Comparison of ENCODE assay signal across 2 cellular contexts in genomic region chr19:3360494-3361383, GRCh38.
TF ChIP-seq lines count a peak whose summit lies in the region.

No MANE protein-coding gene starts in this region.

TF ChIP-seq in HCT116, 20 proteins besides CTCF, POLR2A, EP300 and RAD21 (continued from another document):
- TF ChIP-seq REST (IDR thresholded peaks at IDR 0.05; ENCODE audit: low read depth) (no peak), SIN3A (IDR thresholded peaks at IDR 0.05; ENCODE audit: low read depth) (peak; percentile 55)

TF ChIP-seq in K562, 482 proteins besides CTCF, POLR2A, EP300 and RAD21 (continued from another document and continues in another):
- TF ChIP-seq GTF2B (IDR thresholded peaks at IDR 0.05; ENCODE audit: extremely low read depth, insufficient read length) (no peak), BHLHE40 (IDR thresholded peaks at IDR 0.05; ENCODE audit: low read length) (peak; percentile 51), FOXP4 (CRISPR knock-in tag; IDR thresholded peaks at IDR 0.05; ENCODE audit: borderline replicate concordance) (peak; percentile 68; the same call in 1 of the 2 replicates), SMARCA4 (IDR thresholded peaks at IDR 0.05) (0 out of 2 replicates have a peak, but pooled peaks have one; percentile 18), NFIC (IDR thresholded peaks at IDR 0.05) (peak; percentile 59), DMBX1 (CRISPR knock-in tag; IDR thresholded peaks at IDR 0.05; ENCODE audit: borderline replicate concordance) (0 out of 2 replicates have a peak, but pooled peaks have one; percentile 18), ARID1B (IDR thresholded peaks at IDR 0.05) (peak; percentile 44), SAFB (IDR thresholded peaks at IDR 0.05; ENCODE audit: borderline replicate concordance, low read depth, low read length) (peak; percentile 96), ZNF717 (CRISPR knock-in tag; IDR thresholded peaks at IDR 0.05) (no peak), MNT (conservative IDR thresholded peaks at IDR 0.05) (peak; percentile 96 to 97), ZNF146 (CRISPR knock-in tag; IDR thresholded peaks at IDR 0.05; ENCODE audit: unreplicated experiment) (peak; percentile 11), TRIM28 (IDR thresholded peaks at IDR 0.05) (no peak), CHAMP1 (IDR thresholded peaks at IDR 0.05) (no peak), ATF7 (IDR thresholded peaks at IDR 0.05) (no peak), GATAD2A (IDR thresholded peaks at IDR 0.05) (peak; percentile 75; the same call in 1 of the 2 replicates), MBD1 (CRISPR knock-in tag; IDR thresholded peaks at IDR 0.05) (no peak), FUS (optimal IDR thresholded peaks at IDR 0.05; ENCODE audit: low read depth, low read length) (no peak), ARHGAP35 (IDR thresholded peaks at IDR 0.05; ENCODE audit: partially characterized antibody) (no peak), BDP1 (IDR thresholded peaks at IDR 0.05; ENCODE audit: insufficient read depth, insufficient read length) (no peak), ZNF592 (IDR thresholded peaks at IDR 0.05) (peak; percentile 53), ZNF518B (CRISPR knock-in tag; IDR thresholded peaks at IDR 0.05) (no peak), ZNF408 (CRISPR knock-in tag; IDR thresholded peaks at IDR 0.05; ENCODE audit: low read depth) (no peak), PYGO2 (tag; IDR thresholded peaks at IDR 0.05) (no peak), FOXK1 (CRISPR knock-in tag; IDR thresholded peaks at IDR 0.05; ENCODE audit: borderline replicate concordance) (0 out of 2 replicates have a peak, but pooled peaks have one; percentile 70), FOXM1 (IDR thresholded peaks at IDR 0.05; ENCODE audit: low read depth) (no peak), FOXM1 (CRISPR knock-in tag; IDR thresholded peaks at IDR 0.05; ENCODE audit: low read depth) (no peak; the same call in 1 of the 2 replicates), MCM5 (IDR thresholded peaks at IDR 0.05; ENCODE audit: low read depth) (no peak), ERF (CRISPR knock-in tag; IDR thresholded peaks at IDR 0.05) (no peak), EGR1 (conservative IDR thresholded peaks at IDR 0.05) (0 out of 2 replicates have a peak, but pooled peaks have one; percentile 12), ZNF696 (CRISPR knock-in tag; conservative IDR thresholded peaks at IDR 0.05) (no peak), PREB (CRISPR knock-in tag; IDR thresholded peaks at IDR 0.05) (no peak), HLTF (IDR thresholded peaks at IDR 0.05) (no peak), ZBTB2 (IDR thresholded peaks at IDR 0.05) (peak; percentile 84), TRIM25 (IDR thresholded peaks at IDR 0.05; ENCODE audit: borderline replicate concordance) (no peak)
